In genomic region chr18:53753616-53754015, GRCh38 we compare ENCODE assay signal across 17 cellular contexts.
DNase-seq lines count a peak whose midpoint lies in the region; FAIRE-seq and TF ChIP-seq lines count a peak whose summit lies in the region.
"Had no signal": no experiment of that assay in that cellular context is flagged by ENCODE, and none has a peak within 500 bp of the region (broad histone marks: within the 10 kb centered on the region; RNA-seq: fewer than 3 reads in every experiment).

No MANE protein-coding gene starts in this region.

- TF ChIP-seq CTCF in neural progenitor cell (IDR thresholded peaks at IDR 0.05) (no peak), D721Med (IDR thresholded peaks at IDR 0.05; ENCODE audit: insufficient read depth, missing control alignments) (no peak)

- peak overlapping the region; percentile 39 for H3K4me3 Mint-ChIP-seq in neural progenitor cell
- H3K4me3 Mint-ChIP-seq: CD4-positive, alpha-beta memory T cell; T-cell had no signal

- H3K9me3 ChIP-seq in neural progenitor cell (ENCODE audit: low read depth), result no peaks in the 10 kb centered on the region

- POLR2A ChIA-PET in HEK293T (lab: Yijun Ruan, JAX), result no interaction called here

- no peak overlapping the region for H3K9ac ChIP-seq in neural progenitor cell

- no peak for FAIRE-seq in D721Med (lab: Jason Lieb, UNC)
- FAIRE-seq: A204.1, RCC 7860 had no signal

- H3K4me2 ChIP-seq in neural progenitor cell, result peak overlapping the region; percentile 75

- H3K27me3 ChIP-seq in neural progenitor cell, result no peaks in the 10 kb centered on the region

- no peak overlapping the region for H2AFZ ChIP-seq in neural progenitor cell (replicated peaks)

- peak overlapping the region; percentile 84 for H3K27ac Mint-ChIP-seq in neural progenitor cell
- H3K27ac Mint-ChIP-seq: CD4-positive, alpha-beta memory T cell; T-cell had no signal

- no peaks in the 10 kb centered on the region for H3K79me2 ChIP-seq in neural progenitor cell (ENCODE audit: low read depth)

- H3K27ac ChIP-seq in neural progenitor cell, result no peak overlapping the region
- H3K27ac ChIP-seq: SK-N-MC had no signal

- DNase-seq in COR-L47 (lab: John Stamatoyannopoulos, UW) (peak; percentile 87), NCI-H2081 (lab: John Stamatoyannopoulos, UW) (peak; percentile 7 to 58), NCI-H82 treated with DMSO at 0.1 percent for 48 hours (lab: John Stamatoyannopoulos, UW; ENCODE audit: unreplicated experiment) (peak; percentile 86), neural progenitor cell (ENCODE audit: low spot score) (peak; percentile 71), HK-2 (ENCODE audit: unreplicated experiment) (no peak), D721Med (ENCODE audit: insufficient read length, low spot score) (no peak), HEK293T (ENCODE audit: extremely low spot score) (no peak)
- DNase-seq: CD4-positive, alpha-beta memory T cell; DMS79 treated with DMSO at 0.1 percent for 48 hours; MM.1S; NCI-H1105 treated with DMSO at 0.1 percent for 48 hours; NCI-H2171; NCI-H510A; T-cell had no signal

- peaks cover 34% of the 10 kb centered on the region for H3K4me1 ChIP-seq in neural progenitor cell

- no peaks in the 10 kb centered on the region for H3F3A ChIP-seq in neural progenitor cell (ENCODE audit: low read depth)

- peaks cover 40% of the 10 kb centered on the region for H3K4me1 Mint-ChIP-seq in neural progenitor cell
- H3K4me1 Mint-ChIP-seq: CD4-positive, alpha-beta memory T cell; T-cell had no signal

- no peaks in the 10 kb centered on the region for H4K20me1 ChIP-seq in neural progenitor cell (ENCODE audit: low read depth)

- CTCF ChIA-PET in HEK293T (lab: Yijun Ruan, JAX), result no interaction called here

- H3K27me3 Mint-ChIP-seq in neural progenitor cell (ENCODE audit: insufficient read depth, low read depth), result peaks cover 8% of the 10 kb centered on the region
- H3K27me3 Mint-ChIP-seq: CD4-positive, alpha-beta memory T cell; T-cell had no signal

- peak overlapping the region; percentile 26 for H3K4me3 ChIP-seq in neural progenitor cell
- H3K4me3 ChIP-seq: SK-N-MC had no signal

- peaks cover 2% of the 10 kb centered on the region for H3K36me3 Mint-ChIP-seq in neural progenitor cell
- H3K36me3 Mint-ChIP-seq: CD4-positive, alpha-beta memory T cell; T-cell had no signal

- peaks cover 2% of the 10 kb centered on the region for H3K9me3 Mint-ChIP-seq in neural progenitor cell

- no peaks in the 10 kb centered on the region for H3K36me3 ChIP-seq in neural progenitor cell

TF ChIP-seq in HEK293T, 16 proteins besides CTCF, POLR2A, EP300 and RAD21:
- no peak for TF ChIP-seq HDGF (IDR thresholded peaks at IDR 0.05; ENCODE audit: borderline replicate concordance)
- no peak for TF ChIP-seq SP1 (IDR thresholded peaks at IDR 0.05)
- TF ChIP-seq LEF1 (IDR thresholded peaks at IDR 0.05; ENCODE audit: borderline replicate concordance), result no peak
- no peak for TF ChIP-seq FOXK2 (IDR thresholded peaks at IDR 0.05)
- no peak for TF ChIP-seq L3MBTL2 (conservative IDR thresholded peaks at IDR 0.05)
- no peak for TF ChIP-seq ELF4 (IDR thresholded peaks at IDR 0.05)
- TF ChIP-seq CTBP1 (IDR thresholded peaks at IDR 0.05; ENCODE audit: borderline replicate concordance), result no peak
- no peak for TF ChIP-seq ZNF384 (IDR thresholded peaks at IDR 0.05)
- no peak for TF ChIP-seq ARNT (IDR thresholded peaks at IDR 0.05)
- TF ChIP-seq NFRKB (IDR thresholded peaks at IDR 0.05), result no peak
- no peak for TF ChIP-seq TARDBP (IDR thresholded peaks at IDR 0.05)
- TF ChIP-seq FOXA1 (IDR thresholded peaks at IDR 0.05), result no peak

Comparison
In these comparisons a context has a peak if more than half of its experiments do, and no peak if none do; other contexts are left out.
1. DNase-seq: peak in COR-L47 (single experiment), NCI-H2081 (2 of 2), NCI-H82 treated with DMSO at 0.1 percent for 48 hours (single experiment) and neural progenitor cell (single experiment); none in HK-2 (single experiment), D721Med (single experiment) and HEK293T (single experiment).